In genomic region chr6:5190467-5190866, GRCh38 we compare ENCODE assay signal across 12 cellular contexts.
DNase-seq lines count a peak whose midpoint lies in the region; ATAC-seq and TF ChIP-seq lines count a peak whose summit lies in the region.
"Had no signal": no experiment of that assay in that cellular context is flagged by ENCODE, and none has a peak within 500 bp of the region (broad histone marks: within the 10 kb centered on the region; RNA-seq: fewer than 3 reads in every experiment).

No MANE protein-coding gene starts in this region.

- H3K27me3 ChIP-seq in heart right ventricle (no peaks in the 10 kb centered on the region), thoracic aorta (replicated peaks; ENCODE audit: insufficient read depth) (no peaks in the 10 kb centered on the region)
- H3K27me3 ChIP-seq: thyroid gland had no signal

- intact Hi-C loops in heart right ventricle (cut with DNase I) = no loop called here

- peaks cover 0 to 23% (median 12%) of the 10 kb centered on the region in 9 donors for H3K4me1 ChIP-seq in heart right ventricle
- peaks cover 0 to 9% of the 10 kb centered on the region in 2 donors for H3K4me1 ChIP-seq in thoracic aorta (ENCODE audit: control insufficient read depth in 1 of 2, low read depth in 2 of 2)

- H3K36me3 ChIP-seq in heart right ventricle = no peaks in the 10 kb centered on the region
- no peaks in the 10 kb centered on the region for H3K36me3 ChIP-seq in thoracic aorta
- H3K36me3 ChIP-seq: thyroid gland had no signal

- H3K9me3 ChIP-seq in heart right ventricle (no peaks in the 10 kb centered on the region), thoracic aorta (no peaks in the 10 kb centered on the region)
- H3K9me3 ChIP-seq: thyroid gland had no signal

- WGBS in heart right ventricle, 2 donors = 62 to 68% methylated on average over 4 of the region's 4 CpGs

- TF ChIP-seq CTCF in heart right ventricle (IDR thresholded peaks at IDR 0.05) (no peak), thoracic aorta (IDR thresholded peaks at IDR 0.05) (no peak)

- peak; percentile 94 for DNase-seq in HS-5 (ENCODE audit: low read depth)
- DNase-seq in amniotic epithelial cell (ENCODE audit: low read depth) = peak; percentile 97
- DNase-seq in heart right ventricle = no peak
- no peak for DNase-seq in thoracic aorta (ENCODE audit: low spot score)
- DNase-seq in NCI-H146 (lab: John Stamatoyannopoulos, UW) = no peak
- no peak for DNase-seq in T-helper 9 cell
- DNase-seq: activated T-cell treated with anti-CD3 and anti-CD28 coated beads, Interleukin-2, amount 50 U/mL, for 72 hours; effector memory CD8-positive, alpha-beta T cell; NCI-H2107; stimulated activated CD4-positive, alpha-beta T cell treated with anti-CD3 and anti-CD28 coated beads, Interleukin-2, amount 100 ng/mL, for 24 hours; thyroid gland had no signal

- ATAC-seq in heart right ventricle (peak in 6 of 8 donors; percentile 46 to 75 (median 64)), thoracic aorta (ENCODE audit: insufficient number of reproducible peaks, low FRiP score, low read depth) (peak; percentile 43), GM19395 (IDR thresholded peaks at IDR 0.05; ENCODE audit: unreplicated experiment) (no peak)
- ATAC-seq: activated T-cell treated with anti-CD3 and anti-CD28 coated beads, Interleukin-2, amount 50 U/mL, for 72 hours; effector memory CD8-positive, alpha-beta T cell had no signal

- H3K4me3 ChIP-seq in heart right ventricle = no peak overlapping the region
- no peak overlapping the region for H3K4me3 ChIP-seq in thoracic aorta
- H3K4me3 ChIP-seq: thyroid gland had no signal

- H3K27ac ChIP-seq in heart right ventricle = no peak overlapping the region
- H3K27ac ChIP-seq in thoracic aorta = no peak overlapping the region
- H3K27ac ChIP-seq: thyroid gland had no signal

Comparison
In these comparisons a context has a peak if more than half of its experiments do, and no peak if none do; other contexts are left out.
1. DNase-seq: peak in HS-5 (single experiment) and amniotic epithelial cell (single experiment); none in heart right ventricle (0 of 2), thoracic aorta (single experiment), NCI-H146 (single experiment) and T-helper 9 cell (single experiment).